In the genomic region with DNA sequence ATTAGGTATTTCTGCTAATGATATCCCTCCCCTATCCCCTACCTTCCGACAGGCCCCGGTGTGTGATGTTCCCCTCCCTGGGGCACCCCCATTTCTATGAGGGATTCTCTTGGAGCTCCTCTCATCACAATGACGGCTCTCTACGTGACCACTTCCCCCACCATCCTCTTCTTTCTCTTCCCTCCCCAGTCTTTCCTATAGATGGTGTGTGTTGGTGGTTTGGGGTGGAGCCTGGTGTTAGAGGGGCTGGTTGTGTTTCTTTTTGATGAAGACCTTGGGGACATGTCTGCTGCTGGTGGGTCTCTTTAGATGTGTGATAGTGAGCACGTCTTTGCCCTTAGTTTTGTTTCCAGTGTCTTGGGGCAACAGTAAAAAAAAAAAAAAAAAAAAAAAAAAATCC, we compare ENCODE assay signal across 16 cellular contexts.
"Had no signal": no experiment of that assay in that cellular context is flagged by ENCODE, and none has a peak within 500 bp of the region (broad histone marks: within the 10 kb centered on the region; RNA-seq: fewer than 3 reads in every experiment).

No MANE protein-coding gene starts in this region.

- H3K79me2 ChIP-seq: parathyroid adenoma had no signal

- ATAC-seq: activated T-cell treated with anti-CD3 and anti-CD28 coated beads, Interleukin-2, amount 50 U/mL, for 72 hours; esophagus mucosa; left lobe of liver had no signal

- H3K9ac ChIP-seq: parathyroid adenoma had no signal

- H3K9me3 ChIP-seq: neutrophil, tibial artery, uterus had no signal

- H2AFZ ChIP-seq: parathyroid adenoma had no signal

- H3K27ac ChIP-seq: neutrophil, parathyroid adenoma, tibial artery, uterus had no signal

- DNase-seq: activated CD4-positive, alpha-beta memory T cell treated with anti-CD3 and anti-CD28 coated beads for 36 hours; activated CD8-positive, alpha-beta memory T cell treated with anti-CD3 and anti-CD28 coated beads, Interleukin-2, amount 50 U/mL, for 48 hours; activated naive CD4-positive, alpha-beta T cell treated with Interleukin-2 at 50 U/mL for 16 hours; activated T-cell treated with anti-CD3 and anti-CD28 coated beads, Interleukin-2, amount 50 U/mL, for 72 hours; islet precursor cell; midbrain; stimulated activated CD4-positive, alpha-beta T cell treated with anti-CD3 and anti-CD28 coated beads, Interleukin-12 subunit alpha, Interleukin-12 subunit beta, amount 100 ng/mL, for 4 hours; stimulated activated CD4-positive, alpha-beta T cell treated with anti-CD3 and anti-CD28 coated beads, Interleukin-2, amount 100 ng/mL, for 24 hours; SW 1271; T1000; tibial artery; uterus had no signal

- H3K36me3 ChIP-seq: neutrophil, tibial artery, uterus had no signal

- H3K27me3 ChIP-seq: tibial artery, uterus had no signal

- H3K9me3 Mint-ChIP-seq: activated CD4-positive, alpha-beta memory T cell treated with anti-CD3 and anti-CD28 coated beads for 36 hours; activated T-cell treated with anti-CD3 and anti-CD28 coated beads, Interleukin-2, amount 50 U/mL, for 72 hours had no signal

- H3K4me1 ChIP-seq: parathyroid adenoma, tibial artery, uterus had no signal

- H3K4me3 Mint-ChIP-seq: activated CD4-positive, alpha-beta memory T cell treated with anti-CD3 and anti-CD28 coated beads for 36 hours; activated T-cell treated with anti-CD3 and anti-CD28 coated beads, Interleukin-2, amount 50 U/mL, for 72 hours had no signal

- H3K36me3 Mint-ChIP-seq: activated CD4-positive, alpha-beta memory T cell treated with anti-CD3 and anti-CD28 coated beads for 36 hours had no signal

- H3K27ac Mint-ChIP-seq: activated CD4-positive, alpha-beta memory T cell treated with anti-CD3 and anti-CD28 coated beads for 36 hours; activated T-cell treated with anti-CD3 and anti-CD28 coated beads, Interleukin-2, amount 50 U/mL, for 72 hours had no signal

- H3K4me3 ChIP-seq: tibial artery, uterus had no signal
